ENCODE assay signal across 21 cellular contexts in the genomic region with DNA sequence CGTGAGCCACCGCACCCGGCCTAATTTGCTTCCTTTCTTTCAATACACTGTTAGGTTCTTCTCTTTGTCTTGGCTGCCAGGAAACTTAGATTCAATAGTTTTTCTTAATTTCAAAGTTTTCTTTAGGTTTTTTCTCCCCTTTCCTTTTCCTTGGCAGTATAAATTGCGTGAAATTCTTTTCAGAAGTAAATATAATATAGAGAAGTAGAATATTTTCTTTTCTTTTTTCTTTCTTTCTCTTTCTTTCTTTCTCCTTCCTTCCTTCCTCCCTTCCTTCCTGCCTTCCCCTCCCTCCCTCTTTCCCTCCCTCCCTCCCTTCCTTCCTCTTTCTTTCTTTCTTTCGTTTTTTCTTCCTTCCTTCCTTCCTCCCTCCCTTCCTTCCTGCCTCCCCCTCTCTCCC. TPM values are rescaled to one million over a fixed set of nuclear protein-coding genes. Genes with fewer than 3 reads are reported as not detected.
"Had no signal": no experiment of that assay in that cellular context is flagged by ENCODE, and none has a peak within 500 bp of the region (broad histone marks: within the 10 kb centered on the region; RNA-seq: fewer than 3 reads in every experiment).

No MANE protein-coding gene starts in this region.

- DNase-seq: activated CD4-positive, alpha-beta T cell treated with anti-CD3 and anti-CD28 coated beads for 4 hours; activated CD8-positive, alpha-beta memory T cell treated with anti-CD3 and anti-CD28 coated beads, Interleukin-2, amount 50 U/mL, for 48 hours; activated CD8-positive, alpha-beta T cell treated with anti-CD3 and anti-CD28 coated beads, Interleukin-2, amount 10 ng/mL, durations not matched to agents 7 days and 5 days; activated effector memory CD4-positive, alpha-beta T cell treated with Interleukin-2 at 50 U/mL for 16 hours; amygdala; brain microvascular endothelial cell; cerebellar nuclear complex; islet precursor cell; nucleus accumbens; right cardiac atrium; stimulated activated naive B cell treated with anti-CD40 and anti-IgM and Interleukin-4, amounts not matched to agents 10 μg/mL and 1 μg/mL and 100 μg/mL, for 72 hours; T-helper 9 cell; upper lobe of left lung had no signal

- H3K4me3 Mint-ChIP-seq: dendritic cell treated with granulocyte-macrophage colony-stimulating factor and Interleukin-4, amounts not matched to agents 40 ng/mL and 50 ng/mL, for 4 days had no signal

- H3K27ac Mint-ChIP-seq: activated CD8-positive, alpha-beta T cell treated with anti-CD3 and anti-CD28 coated beads, Interleukin-2, amount 10 ng/mL, durations not matched to agents 7 days and 5 days; activated naive CD4-positive, alpha-beta T cell treated with anti-CD3 and anti-CD28 coated beads, Interleukin-2, amount 50 U/mL, for 24 hours; memory B cell; stimulated activated naive B cell treated with anti-CD40 and anti-IgM and Interleukin-4, amounts not matched to agents 10 μg/mL and 1 μg/mL and 100 μg/mL, for 72 hours had no signal

- H3K36me3 Mint-ChIP-seq: activated naive CD4-positive, alpha-beta T cell treated with anti-CD3 and anti-CD28 coated beads, Interleukin-2, amount 50 U/mL, for 24 hours; stimulated activated naive B cell treated with anti-CD40 and anti-IgM and Interleukin-4, amounts not matched to agents 10 μg/mL and 1 μg/mL and 100 μg/mL, for 72 hours had no signal

- H3K27me3 ChIP-seq: brain microvascular endothelial cell, gastroesophageal sphincter, suprapubic skin, upper lobe of left lung had no signal

- H3K27ac ChIP-seq: brain microvascular endothelial cell, gastroesophageal sphincter, suprapubic skin, upper lobe of left lung, VCaP had no signal

- H3K4me2 ChIP-seq: smooth muscle cell had no signal

- H3K9me3 ChIP-seq: gastroesophageal sphincter, suprapubic skin, upper lobe of left lung had no signal

- H3K9me3 Mint-ChIP-seq: activated naive CD4-positive, alpha-beta T cell treated with anti-CD3 and anti-CD28 coated beads, Interleukin-2, amount 50 U/mL, for 24 hours; dendritic cell treated with granulocyte-macrophage colony-stimulating factor and Interleukin-4, amounts not matched to agents 40 ng/mL and 50 ng/mL, for 4 days; memory B cell; stimulated activated naive B cell treated with anti-CD40 and anti-IgM and Interleukin-4, amounts not matched to agents 10 μg/mL and 1 μg/mL and 100 μg/mL, for 72 hours had no signal

- H3K36me3 ChIP-seq: brain microvascular endothelial cell, gastroesophageal sphincter, suprapubic skin, upper lobe of left lung had no signal

- ATAC-seq: activated CD8-positive, alpha-beta T cell treated with anti-CD3 and anti-CD28 coated beads, Interleukin-2, amount 10 ng/mL, durations not matched to agents 7 days and 5 days; gastroesophageal sphincter; left lobe of liver; right cardiac atrium; stimulated activated naive B cell treated with anti-CD40 and anti-IgM and Interleukin-4, amounts not matched to agents 10 μg/mL and 1 μg/mL and 100 μg/mL, for 72 hours had no signal

- H3K4me3 ChIP-seq: gastroesophageal sphincter, smooth muscle cell, suprapubic skin, upper lobe of left lung had no signal

RNA-seq across cellular contexts. Expression of a gene that starts 1.7 kb away (rescaled TPM):
- polyA plus RNA-seq: right cardiac atrium, smooth muscle cell had no signal
